Comparison of ENCODE assay signal across 9 cellular contexts in the genomic region with DNA sequence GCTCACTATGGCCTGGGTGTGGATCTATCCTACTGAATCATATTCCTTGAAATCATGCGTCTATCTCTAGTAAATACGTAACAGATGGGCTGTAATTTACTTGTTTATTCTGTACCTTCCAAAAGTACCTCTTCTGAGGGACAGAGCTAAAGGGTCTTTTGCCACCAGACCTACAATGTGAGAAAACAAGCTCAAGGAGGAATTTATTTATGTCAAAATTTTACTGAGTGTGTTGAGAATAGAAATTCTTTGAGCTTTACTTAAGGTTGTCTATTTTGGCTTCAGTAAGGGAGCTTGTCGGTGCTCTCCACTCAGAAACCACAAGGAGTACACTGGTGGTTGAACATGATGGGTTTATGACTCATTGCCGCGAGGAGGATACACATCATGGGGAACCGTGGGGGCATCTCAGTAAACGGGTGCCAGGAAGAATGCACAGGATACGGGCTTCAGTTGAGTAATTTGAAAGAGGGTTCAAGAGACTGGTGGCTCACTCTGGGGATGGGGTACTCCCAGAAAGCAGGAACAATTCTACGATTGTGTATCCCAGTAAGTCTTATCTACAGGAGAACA. TPM values are rescaled to one million over a fixed set of nuclear protein-coding genes. Genes with fewer than 3 reads are reported as not detected.
DNase-seq lines count a peak whose midpoint lies in the region; ATAC-seq and TF ChIP-seq lines count a peak whose summit lies in the region.
"Had no signal": no experiment of that assay in that cellular context is flagged by ENCODE, and none has a peak within 500 bp of the region (broad histone marks: within the 10 kb centered on the region; RNA-seq: fewer than 3 reads in every experiment).

No MANE protein-coding gene starts in this region.

- H3K9me3 ChIP-seq in Peyer's patch, result no peaks in the 10 kb centered on the region

- no peak for TF ChIP-seq POLR2A in Peyer's patch (IDR thresholded peaks at IDR 0.05)

- no peaks in the 10 kb centered on the region for H3K36me3 ChIP-seq in Peyer's patch

- TF ChIP-seq CTCF in Peyer's patch (IDR thresholded peaks at IDR 0.05), result no peak

- H3K4me3 ChIP-seq in Peyer's patch, result no peak overlapping the region

- H3K27me3 ChIP-seq in Peyer's patch, result no peaks in the 10 kb centered on the region

- H3K27ac ChIP-seq in Peyer's patch, result no peak overlapping the region

- DNase-seq in NCI-H226, result peak; percentile 35
- DNase-seq in myocyte (ENCODE audit: low read depth), result peak; percentile 89
- DNase-seq in cardiac septum (ENCODE audit: low spot score), result no peak
- DNase-seq in Peyer's patch, result no peak
- no peak for DNase-seq in COLO829 (ENCODE audit: low spot score)
- no peak for DNase-seq in NCI-H774 (lab: John Stamatoyannopoulos, UW)

- peak; percentile 58 for ATAC-seq in GM18870 (IDR thresholded peaks at IDR 0.05; ENCODE audit: unreplicated experiment)
- ATAC-seq in HG02623 (IDR thresholded peaks at IDR 0.05; ENCODE audit: unreplicated experiment), result peak; percentile 75
- ATAC-seq: Panc1 had no signal

- H3K4me1 ChIP-seq in Peyer's patch, result no peaks in the 10 kb centered on the region

- intact Hi-C loops in cardiac septum (cut with DNase I), result no loop called here

RNA-seq across cellular contexts. Expression of gene ANK2, which starts 3.0 kb away (rescaled TPM):
- total RNA-seq in myocyte (112 and 163 TPM in 2 replicates), cardiac septum (208 TPM), Peyer's patch (10 to 100 TPM in 3 of 4 donors, 1 to 10 TPM in 1; 5.3 to 85.0 (median 21.1) TPM)
- polyA plus RNA-seq in myocyte (2012), result 60.7 TPM

Comparison
In these comparisons a context has a peak if more than half of its experiments do, and no peak if none do; other contexts are left out.
1. DNase-seq: peak in NCI-H226 (single experiment) and myocyte (single experiment); none in cardiac septum (single experiment), Peyer's patch (0 of 3), COLO829 (single experiment) and NCI-H774 (single experiment).